Comparison of ENCODE assay signal across 8 cellular contexts in the genomic region with DNA sequence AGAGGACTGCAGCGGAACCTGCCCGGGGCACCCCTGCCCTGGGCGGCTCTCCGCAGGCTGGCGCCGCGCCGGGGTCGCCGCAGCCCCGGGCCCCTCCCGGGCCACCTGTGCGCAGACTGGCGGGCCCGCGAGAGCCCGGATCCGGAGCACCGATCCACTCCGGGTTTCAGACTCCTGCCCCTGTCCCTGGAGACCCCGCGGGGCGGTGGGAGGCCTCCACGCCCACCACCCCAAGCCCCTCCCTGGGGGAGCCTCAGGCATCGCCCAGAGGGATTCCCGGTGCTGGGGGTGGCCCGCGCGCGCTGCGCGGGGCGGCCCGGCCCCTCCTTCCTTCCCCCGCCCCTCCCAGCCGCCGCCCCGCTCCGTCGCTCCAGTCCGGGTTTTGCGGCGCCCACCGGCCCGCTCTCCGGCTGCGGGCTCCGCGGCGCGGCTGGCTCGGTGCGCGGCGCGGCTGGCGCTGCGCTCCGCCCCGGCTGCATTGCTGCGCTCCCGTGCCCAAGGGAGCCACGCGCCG. TPM values are rescaled to one million over a fixed set of nuclear protein-coding genes. Genes with fewer than 3 reads are reported as not detected.
DNase-seq lines count a peak whose midpoint lies in the region; ATAC-seq and TF ChIP-seq lines count a peak whose summit lies in the region.

TSS of gene UNC5A (plus strand) at position 476 of the 514 bp plus-strand sequence. CDS start 192 bp downstream, outside the sequence.

- no peaks in the 10 kb centered on the region for H3K36me3 ChIP-seq in skeletal muscle tissue (ENCODE audit: control insufficient read depth in 3 of 3, insufficient read depth in 3 of 3, low read length in 3 of 3)

- H3K9me3 ChIP-seq in skeletal muscle tissue (ENCODE audit: control insufficient read depth in 3 of 3, low read length in 3 of 3): no peaks in the 10 kb centered on the region

- peaks cover 4% of the 10 kb centered on the region for H3K36me3 Mint-ChIP-seq in glutamatergic neuron (ENCODE audit: unreplicated experiment)

- H3K4me3 ChIP-seq in skeletal muscle tissue (ENCODE audit: low read length in 3 of 3): peak within 1 kb of the TSS in 2 of 3 donors; percentile 23 to 49

- TF ChIP-seq CTCF in glutamatergic neuron (IDR thresholded peaks at IDR 0.05; ENCODE audit: partially characterized antibody, unreplicated experiment): no peak

- ATAC-seq in HG03280 (IDR thresholded peaks at IDR 0.05; ENCODE audit: unreplicated experiment) (no peak), GM21447 (IDR thresholded peaks at IDR 0.05; ENCODE audit: unreplicated experiment) (no peak)

- H3K27ac Mint-ChIP-seq in glutamatergic neuron (ENCODE audit: unreplicated experiment): peak within 1 kb of the TSS; percentile 79

- H3K27me3 ChIP-seq in skeletal muscle tissue (ENCODE audit: control insufficient read depth in 3 of 3, insufficient read depth in 3 of 3, low read length in 3 of 3): peaks cover 71 to 79% (median 76%) of the 10 kb centered on the region in 3 donors

- H3K4me1 ChIP-seq in skeletal muscle tissue (ENCODE audit: control insufficient read depth in 3 of 3, insufficient read depth in 3 of 3, low read length in 3 of 3): peaks cover 5 to 15% (median 7%) of the 10 kb centered on the region in 3 donors

- peaks cover 16% of the 10 kb centered on the region for H3K27me3 Mint-ChIP-seq in glutamatergic neuron (ENCODE audit: unreplicated experiment)

- peaks cover 14% of the 10 kb centered on the region for H3K9me3 Mint-ChIP-seq in glutamatergic neuron (ENCODE audit: unreplicated experiment)

- H3K4me3 Mint-ChIP-seq in glutamatergic neuron (ENCODE audit: unreplicated experiment): peak within 1 kb of the TSS; percentile 88

- peak; percentile 38 for DNase-seq in NCI-H748 (lab: John Stamatoyannopoulos, UW; ENCODE audit: unreplicated experiment)
- DNase-seq in NCI-H748 treated with DMSO at 0.1 percent for 48 hours (lab: John Stamatoyannopoulos, UW): no peak
- DNase-seq in NOMO-1 treated with dmso at 0.1 percent for 144 hours (lab: John Stamatoyannopoulos, UW; ENCODE audit: unreplicated experiment): peak; percentile 26
- peak; percentile 80 for DNase-seq in activated effector memory CD4-positive, alpha-beta T cell treated with anti-CD3 and anti-CD28 coated beads, Interleukin-2, amount 50 U/mL, for 16 hours
- peak; percentile 90 for DNase-seq in glutamatergic neuron

- H3K9ac ChIP-seq in skeletal muscle tissue (ENCODE audit: low read depth in 1 of 3, low read length in 3 of 3): no peak within 1 kb of the TSS

- no peak within 1 kb of the TSS for H3K27ac ChIP-seq in skeletal muscle tissue (ENCODE audit: low read depth, low read length)

- H3K4me1 Mint-ChIP-seq in glutamatergic neuron (ENCODE audit: low read depth, unreplicated experiment): peaks cover 12% of the 10 kb centered on the region

RNA-seq across cellular contexts. Expression of gene UNC5A, which starts in this region (rescaled TPM):
- total RNA-seq in glutamatergic neuron (ENCODE audit: unreplicated experiment) (5.6 TPM), skeletal muscle tissue (not detected)
